ENCODE assay signal across 19 cellular contexts in genomic region chr16:82758904-82759303, GRCh38.
"Had no signal": no experiment of that assay in that cellular context is flagged by ENCODE, and none has a peak within 500 bp of the region (broad histone marks: within the 10 kb centered on the region; RNA-seq: fewer than 3 reads in every experiment).

No MANE protein-coding gene starts in this region.

- H3K36me3 Mint-ChIP-seq: naive thymus-derived CD4-positive, alpha-beta T cell; stimulated activated memory B cell treated with anti-CD40 and anti-IgM and Interleukin-4, amounts not matched to agents 10 μg/mL and 1 μg/mL and 100 μg/mL, for 72 hours had no signal

- H3K9me3 Mint-ChIP-seq: dendritic cell treated with granulocyte-macrophage colony-stimulating factor and Interleukin-4, amounts not matched to agents 40 ng/mL and 50 ng/mL, for 4 days; naive thymus-derived CD4-positive, alpha-beta T cell; nephron progenitor cell; stimulated activated memory B cell treated with anti-CD40 and anti-IgM and Interleukin-4, amounts not matched to agents 10 μg/mL and 1 μg/mL and 100 μg/mL, for 72 hours; stimulated activated naive CD8-positive, alpha-beta T cell treated with anti-CD3 and anti-CD28 coated beads, Interleukin-15, Interleukin-2, amounts not matched to agents 100 ng/mL and 50 ng/mL, for 24 hours had no signal

- H3K36me3 ChIP-seq: right lobe of liver, tibial nerve, upper lobe of right lung, vagina had no signal

- DNase-seq: effector memory CD8-positive, alpha-beta T cell; erythroblast; foreskin keratinocyte; left colon; left ventricle myocardium superior; naive thymus-derived CD4-positive, alpha-beta T cell; nephron progenitor cell; psoas muscle; retina; right lobe of liver; stimulated activated CD4-positive, alpha-beta T cell treated with anti-CD3 and anti-CD28 coated beads, Interleukin-4, amount 100 ng/mL, for 1 hour; upper lobe of right lung had no signal

- H3K4me1 Mint-ChIP-seq: nephron progenitor cell had no signal

- H3K27ac Mint-ChIP-seq: dendritic cell treated with granulocyte-macrophage colony-stimulating factor and Interleukin-4, amounts not matched to agents 40 ng/mL and 50 ng/mL, for 4 days; effector memory CD8-positive, alpha-beta T cell; naive thymus-derived CD4-positive, alpha-beta T cell; nephron progenitor cell; stimulated activated memory B cell treated with anti-CD40 and anti-IgM and Interleukin-4, amounts not matched to agents 10 μg/mL and 1 μg/mL and 100 μg/mL, for 72 hours; stimulated activated naive CD8-positive, alpha-beta T cell treated with anti-CD3 and anti-CD28 coated beads, Interleukin-15, Interleukin-2, amounts not matched to agents 100 ng/mL and 50 ng/mL, for 24 hours had no signal

- H3K4me3 Mint-ChIP-seq: dendritic cell treated with granulocyte-macrophage colony-stimulating factor and Interleukin-4, amounts not matched to agents 40 ng/mL and 50 ng/mL, for 4 days; effector memory CD8-positive, alpha-beta T cell; naive thymus-derived CD4-positive, alpha-beta T cell; nephron progenitor cell; stimulated activated memory B cell treated with anti-CD40 and anti-IgM and Interleukin-4, amounts not matched to agents 10 μg/mL and 1 μg/mL and 100 μg/mL, for 72 hours; stimulated activated naive CD8-positive, alpha-beta T cell treated with anti-CD3 and anti-CD28 coated beads, Interleukin-15, Interleukin-2, amounts not matched to agents 100 ng/mL and 50 ng/mL, for 24 hours had no signal

- H3K27me3 Mint-ChIP-seq: dendritic cell treated with granulocyte-macrophage colony-stimulating factor and Interleukin-4, amounts not matched to agents 40 ng/mL and 50 ng/mL, for 4 days; stimulated activated memory B cell treated with anti-CD40 and anti-IgM and Interleukin-4, amounts not matched to agents 10 μg/mL and 1 μg/mL and 100 μg/mL, for 72 hours; stimulated activated naive CD8-positive, alpha-beta T cell treated with anti-CD3 and anti-CD28 coated beads, Interleukin-15, Interleukin-2, amounts not matched to agents 100 ng/mL and 50 ng/mL, for 24 hours had no signal

- H3K9me3 ChIP-seq: psoas muscle, right lobe of liver, testis, tibial nerve, upper lobe of right lung, vagina had no signal

- H3K27ac ChIP-seq: foreskin keratinocyte, psoas muscle, right lobe of liver, testis, tibial nerve, upper lobe of right lung, vagina had no signal

- H3K4me1 ChIP-seq: testis had no signal

- H3K27me3 ChIP-seq: foreskin keratinocyte, right lobe of liver, testis, tibial nerve, upper lobe of right lung, vagina had no signal

- H3K4me3 ChIP-seq: lung, psoas muscle, right lobe of liver, testis, tibial nerve, upper lobe of right lung, vagina had no signal

- ATAC-seq: effector memory CD8-positive, alpha-beta T cell; foreskin keratinocyte; left colon; left ventricle myocardium superior; naive thymus-derived CD4-positive, alpha-beta T cell; psoas muscle; right lobe of liver; stimulated activated memory B cell treated with anti-CD40 and anti-IgM and Interleukin-4, amounts not matched to agents 10 μg/mL and 1 μg/mL and 100 μg/mL, for 72 hours; upper lobe of right lung had no signal
